Comparison of ENCODE assay signal across 9 cellular contexts in the genomic region with DNA sequence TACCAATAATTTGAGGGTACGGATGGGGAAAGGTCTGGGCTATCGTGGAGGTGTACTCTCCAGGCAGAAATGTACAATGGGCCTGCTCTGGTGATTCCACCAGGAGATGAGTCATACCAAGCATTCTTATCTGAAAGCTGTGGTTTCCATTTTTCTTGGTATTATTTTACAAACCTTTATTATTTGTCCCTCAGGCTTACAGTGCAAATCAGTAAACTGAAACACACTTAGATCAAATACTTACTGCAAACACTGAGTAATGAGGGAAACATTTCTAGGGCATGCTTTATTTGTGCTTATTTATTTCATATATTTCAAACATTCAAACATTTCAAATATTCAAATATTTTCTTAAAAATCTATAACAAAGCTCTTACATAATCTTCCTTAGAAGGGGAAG.
DNase-seq lines count a peak whose midpoint lies in the region; ATAC-seq and TF ChIP-seq lines count a peak whose summit lies in the region.
"Had no signal": no experiment of that assay in that cellular context is flagged by ENCODE, and none has a peak within 500 bp of the region (broad histone marks: within the 10 kb centered on the region; RNA-seq: fewer than 3 reads in every experiment).

No MANE protein-coding gene starts in this region.

- H3K36me3 ChIP-seq in GM06990 (ENCODE audit: control insufficient read depth, insufficient read depth, low read length) (no peaks in the 10 kb centered on the region), suprapubic skin (no peaks in the 10 kb centered on the region)

- H3K9me3 ChIP-seq in suprapubic skin = no peaks in the 10 kb centered on the region

- no peak overlapping the region for H3K4me3 ChIP-seq in GM06990 (replicated peaks; ENCODE audit: low read depth, low read length)
- H3K4me3 ChIP-seq in suprapubic skin = no peak overlapping the region

- H3K4me1 ChIP-seq in suprapubic skin = peaks cover 11% of the 10 kb centered on the region

- H3K36me3 Mint-ChIP-seq in endothelial cell (ENCODE audit: low read depth, unreplicated experiment) = no peaks in the 10 kb centered on the region

- no peaks in the 10 kb centered on the region for H3K9me3 Mint-ChIP-seq in endothelial cell (ENCODE audit: unreplicated experiment)

- no peak overlapping the region for H3K4me3 Mint-ChIP-seq in endothelial cell (ENCODE audit: unreplicated experiment)
- H3K4me3 Mint-ChIP-seq: dendritic cell treated with granulocyte-macrophage colony-stimulating factor and Interleukin-4, amounts not matched to agents 40 ng/mL and 50 ng/mL, for 4 days had no signal

- no peak for TF ChIP-seq CTCF in GM06990 (IDR thresholded peaks at IDR 0.05; ENCODE audit: insufficient read depth, low read length, poor library complexity, severe bottlenecking)
- TF ChIP-seq CTCF in suprapubic skin (IDR thresholded peaks at IDR 0.05) = no peak
- TF ChIP-seq CTCF in endothelial cell (IDR thresholded peaks at IDR 0.05; ENCODE audit: unreplicated experiment) = no peak

- no peak for TF ChIP-seq POLR2A in suprapubic skin (IDR thresholded peaks at IDR 0.05)

- 88% methylated on average over 2 of the region's 2 CpGs for WGBS in suprapubic skin

- H3K27me3 Mint-ChIP-seq in endothelial cell (ENCODE audit: unreplicated experiment) = no peaks in the 10 kb centered on the region
- H3K27me3 Mint-ChIP-seq: dendritic cell treated with granulocyte-macrophage colony-stimulating factor and Interleukin-4, amounts not matched to agents 40 ng/mL and 50 ng/mL, for 4 days had no signal

- intact Hi-C loops in left ventricle myocardium superior (cut with micrococcal nuclease) = no loop called here

- DNase-seq in GM06990 (ENCODE audit: extremely low read depth, insufficient read length) (peak; percentile 25), fibroblast of gingiva (ENCODE audit: low read depth) (peak; percentile 39), left ventricle myocardium superior (no peak), suprapubic skin (ENCODE audit: low spot score in 2 of 2) (no peak), endothelial cell (ENCODE audit: low spot score) (no peak)

- ATAC-seq in GM21717 (IDR thresholded peaks at IDR 0.05; ENCODE audit: unreplicated experiment) = peak; percentile 96
- peak; percentile 99 for ATAC-seq in HG03575 (IDR thresholded peaks at IDR 0.05; ENCODE audit: extremely low read depth, insufficient number of reproducible peaks, low FRiP score, unreplicated experiment)
- ATAC-seq in left ventricle myocardium superior = no peak
- no peak for ATAC-seq in esophagus mucosa

- no peak overlapping the region for H3K27ac ChIP-seq in suprapubic skin

- H3K27ac Mint-ChIP-seq in endothelial cell (ENCODE audit: unreplicated experiment) = no peak overlapping the region
- H3K27ac Mint-ChIP-seq: dendritic cell treated with granulocyte-macrophage colony-stimulating factor and Interleukin-4, amounts not matched to agents 40 ng/mL and 50 ng/mL, for 4 days had no signal

- peaks cover 4% of the 10 kb centered on the region for H3K4me1 Mint-ChIP-seq in endothelial cell (ENCODE audit: unreplicated experiment)

- no peaks in the 10 kb centered on the region for H3K27me3 ChIP-seq in GM06990 (replicated peaks; ENCODE audit: control insufficient read depth, insufficient read depth, low read length)
- H3K27me3 ChIP-seq in suprapubic skin = no peaks in the 10 kb centered on the region

- no peak for TF ChIP-seq EP300 in suprapubic skin (IDR thresholded peaks at IDR 0.05)

Comparison
In these comparisons a context has a peak if more than half of its experiments do, and no peak if none do; other contexts are left out.
1. DNase-seq: peak in GM06990 (single experiment) and fibroblast of gingiva (single experiment); none in left ventricle myocardium superior (single experiment), suprapubic skin (0 of 2) and endothelial cell (single experiment).
2. ATAC-seq: peak in GM21717 (single experiment) and HG03575 (single experiment); none in left ventricle myocardium superior (single experiment) and esophagus mucosa (single experiment).